Comparison of ENCODE assay signal across 22 cellular contexts in the genomic region with DNA sequence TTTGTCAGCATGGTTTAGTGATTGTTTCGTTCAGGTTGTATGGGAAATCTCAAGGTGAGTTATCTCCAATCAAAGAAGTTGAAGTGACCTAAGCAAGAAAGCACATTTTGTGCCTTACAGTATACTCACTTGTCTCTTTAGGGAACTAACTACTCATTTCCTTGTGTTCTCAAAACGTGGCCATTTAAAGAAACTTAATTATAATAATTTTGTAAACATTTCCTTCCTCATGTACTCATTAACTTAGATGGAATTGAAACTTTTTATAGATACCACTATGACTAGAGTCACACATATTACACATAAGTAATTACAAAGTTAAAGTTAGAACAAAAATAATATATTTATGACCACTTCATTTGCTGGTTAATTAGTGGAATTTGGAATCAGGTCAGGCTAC.
"Had no signal": no experiment of that assay in that cellular context is flagged by ENCODE, and none has a peak within 500 bp of the region (broad histone marks: within the 10 kb centered on the region; RNA-seq: fewer than 3 reads in every experiment).

No MANE protein-coding gene starts in this region.

- ATAC-seq: activated T-cell treated with anti-CD3 and anti-CD28 coated beads, Interleukin-2, amount 50 U/mL, for 72 hours; gastrocnemius medialis; heart left ventricle had no signal

- H3K4me1 Mint-ChIP-seq: activated naive CD4-positive, alpha-beta T cell treated with anti-CD3 and anti-CD28 coated beads, Interleukin-2, amount 10 ng/mL, durations not matched to agents 7 days and 5 days; nephron had no signal

- H3K4me3 Mint-ChIP-seq: activated CD4-positive, alpha-beta memory T cell treated with anti-CD3 and anti-CD28 coated beads for 36 hours; activated naive CD4-positive, alpha-beta T cell treated with anti-CD3 and anti-CD28 coated beads, Interleukin-2, amount 10 ng/mL, durations not matched to agents 7 days and 5 days; activated T-cell treated with anti-CD3 and anti-CD28 coated beads, Interleukin-2, amount 50 U/mL, for 72 hours; nephron; type B pancreatic cell had no signal

- H3K36me3 Mint-ChIP-seq: activated CD4-positive, alpha-beta memory T cell treated with anti-CD3 and anti-CD28 coated beads for 36 hours; activated naive CD4-positive, alpha-beta T cell treated with anti-CD3 and anti-CD28 coated beads, Interleukin-2, amount 10 ng/mL, durations not matched to agents 7 days and 5 days; type B pancreatic cell had no signal

- H3K9me3 ChIP-seq: colonic mucosa, esophagus squamous epithelium, gastrocnemius medialis, neutrophil, ovary, prostate gland, thoracic aorta, vagina had no signal

- H3K27me3 ChIP-seq: colonic mucosa, esophagus squamous epithelium, gastrocnemius medialis, heart left ventricle, neutrophil, ovary, vagina had no signal

- H3K27ac Mint-ChIP-seq: activated CD4-positive, alpha-beta memory T cell treated with anti-CD3 and anti-CD28 coated beads for 36 hours; activated naive CD4-positive, alpha-beta T cell treated with anti-CD3 and anti-CD28 coated beads, Interleukin-2, amount 10 ng/mL, durations not matched to agents 7 days and 5 days; activated T-cell treated with anti-CD3 and anti-CD28 coated beads, Interleukin-2, amount 50 U/mL, for 72 hours; nephron; type B pancreatic cell had no signal

- DNase-seq: activated CD4-positive, alpha-beta memory T cell treated with anti-CD3 and anti-CD28 coated beads for 36 hours; activated CD4-positive, alpha-beta T cell treated with anti-CD3 and anti-CD28 coated beads for 4 hours; activated CD4-positive, CD25-positive, alpha-beta regulatory T cell; activated effector memory CD4-positive, alpha-beta T cell treated with Interleukin-2 at 50 U/mL for 16 hours; activated naive CD4-positive, alpha-beta T cell treated with anti-CD3 and anti-CD28 coated beads, Interleukin-2, amount 10 ng/mL, durations not matched to agents 7 days and 5 days; activated T-cell treated with anti-CD3 and anti-CD28 coated beads, Interleukin-2, amount 50 U/mL, for 72 hours; amygdala; colonic mucosa; esophagus squamous epithelium; gastrocnemius medialis; heart left ventricle; midbrain; ovary; stimulated activated CD4-positive, alpha-beta T cell treated with anti-CD3 and anti-CD28 coated beads, Interleukin-2, amount 100 ng/mL, for 48 hours; stimulated activated CD8-positive, alpha-beta memory T cell treated with anti-CD3 and anti-CD28 coated beads, Interleukin-4, amount 100 ng/mL, for 48 hours; stimulated activated naive CD4-positive, alpha-beta T cell treated with Interleukin-2 at 50 U/mL for 16 hours had no signal

- H3K27me3 Mint-ChIP-seq: activated CD4-positive, alpha-beta memory T cell treated with anti-CD3 and anti-CD28 coated beads for 36 hours; activated naive CD4-positive, alpha-beta T cell treated with anti-CD3 and anti-CD28 coated beads, Interleukin-2, amount 10 ng/mL, durations not matched to agents 7 days and 5 days; type B pancreatic cell had no signal

- H3K4me3 ChIP-seq: colonic mucosa, esophagus squamous epithelium, gastrocnemius medialis, heart left ventricle, ovary, prostate gland, thoracic aorta, vagina had no signal

- H3K27ac ChIP-seq: colonic mucosa, esophagus squamous epithelium, gastrocnemius medialis, heart left ventricle, neutrophil, ovary, prostate gland, thoracic aorta, vagina had no signal

- H3K4me1 ChIP-seq: colonic mucosa, esophagus squamous epithelium, gastrocnemius medialis, heart left ventricle, prostate gland, vagina had no signal

- H3K9me3 Mint-ChIP-seq: type B pancreatic cell had no signal

- H3K36me3 ChIP-seq: colonic mucosa, esophagus squamous epithelium, gastrocnemius medialis, heart left ventricle, neutrophil, ovary, prostate gland, thoracic aorta, vagina had no signal
